In the genomic region with DNA sequence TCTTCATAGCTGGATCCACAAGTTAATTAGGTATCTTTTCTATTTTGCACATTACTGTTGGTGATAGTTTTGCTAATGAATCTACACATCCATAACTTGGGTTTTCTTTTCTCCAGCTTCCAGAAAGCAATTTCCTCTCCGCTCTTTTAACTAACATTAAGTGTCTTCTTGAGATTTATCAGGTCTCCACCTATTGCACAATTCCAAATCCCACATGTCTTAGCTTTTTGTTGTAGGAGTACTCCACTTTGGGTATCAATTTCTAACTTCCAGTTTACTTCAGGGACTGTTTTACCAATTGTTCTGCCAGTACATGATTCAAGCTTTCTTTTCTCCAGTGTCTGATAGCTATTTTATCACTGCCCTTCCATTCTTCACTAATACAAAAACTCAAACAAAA, we compare ENCODE assay signal across 26 cellular contexts.
"Had no signal": no experiment of that assay in that cellular context is flagged by ENCODE, and none has a peak within 500 bp of the region (broad histone marks: within the 10 kb centered on the region; RNA-seq: fewer than 3 reads in every experiment).

No MANE protein-coding gene starts in this region.

- ATAC-seq: effector memory CD8-positive, alpha-beta T cell; esophagus mucosa; gastrocnemius medialis; heart right ventricle; left cardiac atrium; left lung; left ventricle myocardium superior; lower lobe of right lung; mucosa of descending colon; naive thymus-derived CD8-positive, alpha-beta T cell had no signal

- H3K4me3 ChIP-seq: esophagus squamous epithelium, gastrocnemius medialis, heart right ventricle, left lung, lower lobe of right lung, mucosa of descending colon had no signal

- H3K36me3 ChIP-seq: esophagus squamous epithelium, gastrocnemius medialis, heart right ventricle, left lung, lower lobe of right lung had no signal

- FAIRE-seq: endometrium, islet of Langerhans, keratinocyte had no signal

- H3K4me1 ChIP-seq: esophagus squamous epithelium, gastrocnemius medialis, heart right ventricle, left lung, lower lobe of right lung had no signal

- DNase-seq: cortex of kidney; effector CD8-positive, alpha-beta T cell; effector memory CD8-positive, alpha-beta T cell; endodermal cell; erythroblast; esophagus squamous epithelium; foreskin fibroblast; foreskin melanocyte; gastrocnemius medialis; glutamatergic neuron; head of caudate nucleus; heart right ventricle; hippocampal formation; left cardiac atrium; left lung; left ventricle myocardium superior; lower lobe of right lung; mesenchymal stem cell; mucosa of descending colon; naive B cell; naive thymus-derived CD8-positive, alpha-beta T cell had no signal

- H3K27ac ChIP-seq: epithelial cell of prostate, esophagus squamous epithelium, gastrocnemius medialis, heart right ventricle, left lung, lower lobe of right lung had no signal

- H3K9me3 ChIP-seq: esophagus squamous epithelium, gastrocnemius medialis, lower lobe of right lung, mucosa of descending colon had no signal

- H3K27me3 ChIP-seq: gastrocnemius medialis had no signal
